Comparison of ENCODE assay signal across 14 cellular contexts in the genomic region with DNA sequence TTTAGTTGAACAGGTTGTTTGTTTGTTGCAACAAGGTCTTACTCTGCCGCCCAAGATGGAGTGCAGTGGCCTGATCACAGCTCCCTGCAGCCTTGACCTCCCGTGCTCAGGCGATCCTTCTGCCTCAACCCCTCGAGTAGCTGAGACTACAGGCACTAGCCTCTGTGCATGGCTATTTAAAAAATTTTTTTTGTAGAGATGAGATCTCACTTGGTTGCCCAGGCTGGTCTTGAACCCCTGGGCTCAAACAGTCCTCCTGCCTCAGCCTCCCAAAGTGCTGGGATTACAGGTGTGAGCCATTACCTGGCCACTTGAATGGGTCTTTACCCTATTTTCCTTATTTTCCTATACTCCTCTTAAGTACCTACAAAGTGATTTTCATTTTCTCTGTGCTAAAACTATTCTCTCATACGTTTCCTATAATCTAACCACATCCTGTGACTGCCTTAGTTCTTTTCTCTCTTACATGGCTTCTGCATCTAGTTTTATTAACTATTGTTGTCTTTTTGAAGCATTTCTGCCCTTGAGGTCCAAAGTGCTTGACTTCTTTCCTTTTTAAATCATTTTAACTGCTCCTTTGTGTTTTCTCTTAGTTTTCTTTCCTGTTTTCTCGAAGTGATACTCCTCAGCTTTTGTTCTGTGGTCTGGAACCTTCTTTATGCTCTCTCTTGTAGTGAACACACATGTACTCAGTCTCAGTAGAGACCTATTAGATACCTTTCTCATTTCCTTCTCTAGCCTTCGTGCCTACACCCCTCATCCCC. TPM values are rescaled to one million over a fixed set of nuclear protein-coding genes. Genes with fewer than 3 reads are reported as not detected.
A peak's percentile ranks its signal among the peaks of the same experiment; 100 is the strongest.
DNase-seq lines count a peak whose midpoint lies in the region; ATAC-seq and TF ChIP-seq lines count a peak whose summit lies in the region.
"Had no signal": no experiment of that assay in that cellular context is flagged by ENCODE, and none has a peak within 500 bp of the region (broad histone marks: within the 10 kb centered on the region; RNA-seq: fewer than 3 reads in every experiment).

No MANE protein-coding gene starts in this region.

- peak; percentile 81 for ATAC-seq in CD8-positive, alpha-beta T cell
- ATAC-seq in GM19395 (IDR thresholded peaks at IDR 0.05; ENCODE audit: unreplicated experiment), result peak; percentile 89
- peak; percentile 85 for ATAC-seq in HG03025 (IDR thresholded peaks at IDR 0.05; ENCODE audit: low FRiP score, unreplicated experiment)
- peak; percentile 46 for ATAC-seq in activated naive CD8-positive, alpha-beta T cell treated with anti-CD3 and anti-CD28 coated beads, Interleukin-2, amount 50 U/mL, for 24 hours

- POLR2A ChIA-PET in CD8-positive, alpha-beta T cell (lab: Charles Lee), result interaction anchor here (0.7 to 6.4 kb wide), 4 partner anchors 8 to 50 kb away, joined by 3 to 55 read pairs (median 3); partner anchors contain the start of gene CHURC1

- H3K27ac ChIP-seq in CD8-positive, alpha-beta T cell (ENCODE audit: low read depth, low read length), result peak overlapping the region; percentile 49

- H3K9me3 ChIP-seq in CD8-positive, alpha-beta T cell (ENCODE audit: low read length), result no peaks in the 10 kb centered on the region
- H3K9me3 ChIP-seq: Peyer's patch had no signal

- no peak for DNase-seq in CD8-positive, alpha-beta T cell
- DNase-seq in activated naive CD8-positive, alpha-beta T cell treated with anti-CD3 and anti-CD28 coated beads, Interleukin-2, amount 50 U/mL, for 24 hours, result no peak
- no peak for DNase-seq in GDM1 (lab: John Stamatoyannopoulos, UW)
- DNase-seq in NCI-H1436 (lab: John Stamatoyannopoulos, UW), result no peak
- DNase-seq in NCI-H1436 treated with DMSO at 0.1 percent for 48 hours (lab: John Stamatoyannopoulos, UW), result no peak
- no peak for DNase-seq in hypothalamus (lab: John Stamatoyannopoulos, UW)
- DNase-seq: activated CD4-positive, alpha-beta T cell treated with anti-CD3 and anti-CD28 coated beads for 1 hour; mammary epithelial cell; Peyer's patch; stimulated activated naive B cell treated with anti-CD40 and anti-IgM and Interleukin-4, amounts not matched to agents 10 μg/mL and 1 μg/mL and 100 μg/mL, for 72 hours had no signal

- H3K4me1 ChIP-seq in CD8-positive, alpha-beta T cell (ENCODE audit: insufficient read depth, low read length), result peaks cover 66% of the 10 kb centered on the region

- CTCF ChIA-PET in CD8-positive, alpha-beta T cell (lab: Charles Lee), result interaction anchor here (1.3 to 1.8 kb wide), 5 partner anchors 11 to 37 kb away, joined by 3 to 6 read pairs (median 4); no protein-coding TSS in a partner anchor

- no peaks in the 10 kb centered on the region for H3K27me3 Mint-ChIP-seq in CD8-positive, alpha-beta T cell (ENCODE audit: low read depth)
- no peaks in the 10 kb centered on the region for H3K27me3 Mint-ChIP-seq in activated naive CD8-positive, alpha-beta T cell treated with anti-CD3 and anti-CD28 coated beads, Interleukin-2, amount 50 U/mL, for 24 hours
- H3K27me3 Mint-ChIP-seq: brain; stimulated activated naive B cell treated with anti-CD40 and anti-IgM and Interleukin-4, amounts not matched to agents 10 μg/mL and 1 μg/mL and 100 μg/mL, for 72 hours had no signal

- H3K27me3 ChIP-seq in CD8-positive, alpha-beta T cell (ENCODE audit: insufficient read depth, low read length), result no peaks in the 10 kb centered on the region
- H3K27me3 ChIP-seq: Peyer's patch had no signal

- intact Hi-C loops in CD8-positive, alpha-beta T cell (cut with DNase I, micrococcal nuclease), result loop anchor here (1.0 to 10.0 kb wide), 6 partner anchors 13 to 356 kb away; partner anchors contain the start of genes CHURC1 (in 1 of the 2), FNTB (in 1 of the 2), MAX (in 1 of the 2) and RAB15 (in 1 of the 2)

- peaks cover 28% of the 10 kb centered on the region for H3K4me1 Mint-ChIP-seq in CD8-positive, alpha-beta T cell (ENCODE audit: low read depth)
- peaks cover 39% of the 10 kb centered on the region for H3K4me1 Mint-ChIP-seq in activated naive CD8-positive, alpha-beta T cell treated with anti-CD3 and anti-CD28 coated beads, Interleukin-2, amount 50 U/mL, for 24 hours

- no peak overlapping the region for H3K27ac Mint-ChIP-seq in CD8-positive, alpha-beta T cell
- no peak overlapping the region for H3K27ac Mint-ChIP-seq in activated naive CD8-positive, alpha-beta T cell treated with anti-CD3 and anti-CD28 coated beads, Interleukin-2, amount 50 U/mL, for 24 hours
- H3K27ac Mint-ChIP-seq: brain; stimulated activated naive B cell treated with anti-CD40 and anti-IgM and Interleukin-4, amounts not matched to agents 10 μg/mL and 1 μg/mL and 100 μg/mL, for 72 hours had no signal

- H3K4me3 Mint-ChIP-seq in CD8-positive, alpha-beta T cell, result no peak overlapping the region
- H3K4me3 Mint-ChIP-seq in activated naive CD8-positive, alpha-beta T cell treated with anti-CD3 and anti-CD28 coated beads, Interleukin-2, amount 50 U/mL, for 24 hours, result no peak overlapping the region
- H3K4me3 Mint-ChIP-seq: brain; stimulated activated naive B cell treated with anti-CD40 and anti-IgM and Interleukin-4, amounts not matched to agents 10 μg/mL and 1 μg/mL and 100 μg/mL, for 72 hours had no signal

- H3K4me3 ChIP-seq in CD8-positive, alpha-beta T cell (ENCODE audit: low read depth, low read length), result peak overlapping the region; percentile 26

- H3K36me3 Mint-ChIP-seq in CD8-positive, alpha-beta T cell, result peaks cover 59% of the 10 kb centered on the region
- peaks cover 44% of the 10 kb centered on the region for H3K36me3 Mint-ChIP-seq in activated naive CD8-positive, alpha-beta T cell treated with anti-CD3 and anti-CD28 coated beads, Interleukin-2, amount 50 U/mL, for 24 hours (ENCODE audit: low read depth)

- no peaks in the 10 kb centered on the region for H3K9me3 Mint-ChIP-seq in CD8-positive, alpha-beta T cell
- no peaks in the 10 kb centered on the region for H3K9me3 Mint-ChIP-seq in activated naive CD8-positive, alpha-beta T cell treated with anti-CD3 and anti-CD28 coated beads, Interleukin-2, amount 50 U/mL, for 24 hours
- H3K9me3 Mint-ChIP-seq: brain; stimulated activated naive B cell treated with anti-CD40 and anti-IgM and Interleukin-4, amounts not matched to agents 10 μg/mL and 1 μg/mL and 100 μg/mL, for 72 hours had no signal

- H3K36me3 ChIP-seq in CD8-positive, alpha-beta T cell (ENCODE audit: insufficient read depth, low read length), result peaks cover 27% of the 10 kb centered on the region

- no peak for TF ChIP-seq CTCF in CD8-positive, alpha-beta T cell (IDR thresholded peaks at IDR 0.05)

RNA-seq across cellular contexts. Expression of gene GPX2, which starts 14.1 kb away (rescaled TPM):
- total RNA-seq in CD8-positive, alpha-beta T cell, result not detected
- total RNA-seq: skeletal muscle tissue had no signal

RNA-seq across cellular contexts. Expression of gene CHURC1, which starts 14.2 kb away (rescaled TPM):
- 10 to 100 TPM; 43.9 to 46.7 TPM for total RNA-seq in CD8-positive, alpha-beta T cell

RNA-seq across cellular contexts. Expression of gene RAB15, which starts 43.7 kb away (rescaled TPM):
- 1 to 10 TPM; 2.9 to 3.6 TPM for total RNA-seq in CD8-positive, alpha-beta T cell

RNA-seq across cellular contexts. Expression of gene SPTB, which starts 48.7 kb away (rescaled TPM):
- total RNA-seq in CD8-positive, alpha-beta T cell, result not detected

RNA-seq across cellular contexts. Expression of gene FNTB, which starts 58.3 kb away (rescaled TPM):
- total RNA-seq in CD8-positive, alpha-beta T cell, result 1 to 10 TPM; 6.3 to 7.7 TPM
